ENCODE assay signal across 2 cellular contexts in the genomic region with DNA sequence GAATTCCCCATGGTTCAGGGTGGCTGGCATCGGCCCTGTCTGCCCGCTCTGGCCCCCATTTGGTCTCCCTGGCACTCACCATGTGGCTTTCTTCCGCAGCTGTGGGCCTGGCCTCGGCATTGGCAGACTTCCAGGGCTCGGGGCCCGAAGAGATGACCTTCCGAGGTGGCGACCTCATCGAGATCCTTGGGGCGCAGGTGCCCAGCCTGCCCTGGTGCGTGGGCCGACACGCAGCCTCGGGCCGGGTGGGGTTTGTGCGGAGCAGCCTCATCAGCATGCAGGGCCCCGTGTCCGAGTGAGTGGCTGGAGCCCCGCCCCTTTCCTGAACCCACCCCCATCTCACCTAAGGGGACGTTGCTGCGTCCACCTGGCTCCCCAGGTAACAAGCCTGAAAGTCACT.
TF ChIP-seq lines count a peak whose summit lies in the region.

No MANE protein-coding gene starts in this region.

TF ChIP-seq in SK-N-SH, 30 proteins besides CTCF, POLR2A, EP300 and RAD21 (continued from another document):
- no peak for TF ChIP-seq ELF1 (IDR thresholded peaks at IDR 0.05)
- no peak for TF ChIP-seq POLR2AphosphoS5 (IDR thresholded peaks at IDR 0.05; ENCODE audit: low read depth, low read length)

TF ChIP-seq in SK-N-SH treated with all-trans-retinoic acid at 6 μM for 48 hours, 23 proteins besides CTCF, POLR2A, EP300 and RAD21 (continued from another document):
- TF ChIP-seq, protein P1, sequence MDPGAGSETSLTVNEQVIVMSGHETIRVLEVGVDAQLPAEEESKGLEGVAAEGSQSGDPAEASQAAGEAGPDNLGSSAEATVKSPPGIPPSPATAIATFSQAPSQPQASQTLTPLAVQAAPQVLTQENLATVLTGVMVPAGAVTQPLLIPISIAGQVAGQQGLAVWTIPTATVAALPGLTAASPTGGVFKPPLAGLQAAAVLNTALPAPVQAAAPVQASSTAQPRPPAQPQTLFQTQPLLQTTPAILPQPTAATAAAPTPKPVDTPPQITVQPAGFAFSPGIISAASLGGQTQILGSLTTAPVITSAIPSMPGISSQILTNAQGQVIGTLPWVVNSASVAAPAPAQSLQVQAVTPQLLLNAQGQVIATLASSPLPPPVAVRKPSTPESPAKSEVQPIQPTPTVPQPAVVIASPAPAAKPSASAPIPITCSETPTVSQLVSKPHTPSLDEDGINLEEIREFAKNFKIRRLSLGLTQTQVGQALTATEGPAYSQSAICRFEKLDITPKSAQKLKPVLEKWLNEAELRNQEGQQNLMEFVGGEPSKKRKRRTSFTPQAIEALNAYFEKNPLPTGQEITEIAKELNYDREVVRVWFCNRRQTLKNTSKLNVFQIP (CRISPR knock-in tag; IDR thresholded peaks at IDR 0.05; ENCODE audit: borderline replicate concordance, low read depth) = no peak
- TF ChIP-seq, protein P2, sequence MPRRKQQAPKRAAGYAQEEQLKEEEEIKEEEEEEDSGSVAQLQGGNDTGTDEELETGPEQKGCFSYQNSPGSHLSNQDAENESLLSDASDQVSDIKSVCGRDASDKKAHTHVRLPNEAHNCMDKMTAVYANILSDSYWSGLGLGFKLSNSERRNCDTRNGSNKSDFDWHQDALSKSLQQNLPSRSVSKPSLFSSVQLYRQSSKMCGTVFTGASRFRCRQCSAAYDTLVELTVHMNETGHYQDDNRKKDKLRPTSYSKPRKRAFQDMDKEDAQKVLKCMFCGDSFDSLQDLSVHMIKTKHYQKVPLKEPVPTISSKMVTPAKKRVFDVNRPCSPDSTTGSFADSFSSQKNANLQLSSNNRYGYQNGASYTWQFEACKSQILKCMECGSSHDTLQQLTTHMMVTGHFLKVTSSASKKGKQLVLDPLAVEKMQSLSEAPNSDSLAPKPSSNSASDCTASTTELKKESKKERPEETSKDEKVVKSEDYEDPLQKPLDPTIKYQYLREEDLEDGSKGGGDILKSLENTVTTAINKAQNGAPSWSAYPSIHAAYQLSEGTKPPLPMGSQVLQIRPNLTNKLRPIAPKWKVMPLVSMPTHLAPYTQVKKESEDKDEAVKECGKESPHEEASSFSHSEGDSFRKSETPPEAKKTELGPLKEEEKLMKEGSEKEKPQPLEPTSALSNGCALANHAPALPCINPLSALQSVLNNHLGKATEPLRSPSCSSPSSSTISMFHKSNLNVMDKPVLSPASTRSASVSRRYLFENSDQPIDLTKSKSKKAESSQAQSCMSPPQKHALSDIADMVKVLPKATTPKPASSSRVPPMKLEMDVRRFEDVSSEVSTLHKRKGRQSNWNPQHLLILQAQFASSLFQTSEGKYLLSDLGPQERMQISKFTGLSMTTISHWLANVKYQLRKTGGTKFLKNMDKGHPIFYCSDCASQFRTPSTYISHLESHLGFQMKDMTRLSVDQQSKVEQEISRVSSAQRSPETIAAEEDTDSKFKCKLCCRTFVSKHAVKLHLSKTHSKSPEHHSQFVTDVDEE (CRISPR knock-in tag; IDR thresholded peaks at IDR 0.05) = no peak
- TF ChIP-seq ZNF565 (CRISPR knock-in tag; conservative IDR thresholded peaks at IDR 0.05; ENCODE audit: low read depth) (no peak), BACH2 (CRISPR knock-in tag; IDR thresholded peaks at IDR 0.05; ENCODE audit: borderline replicate concordance) (no peak), SNAI2 (CRISPR knock-in tag; IDR thresholded peaks at IDR 0.05) (no peak), TCF4 (CRISPR knock-in tag; IDR thresholded peaks at IDR 0.05; ENCODE audit: borderline replicate concordance) (no peak)
- TF ChIP-seq, protein P3, sequence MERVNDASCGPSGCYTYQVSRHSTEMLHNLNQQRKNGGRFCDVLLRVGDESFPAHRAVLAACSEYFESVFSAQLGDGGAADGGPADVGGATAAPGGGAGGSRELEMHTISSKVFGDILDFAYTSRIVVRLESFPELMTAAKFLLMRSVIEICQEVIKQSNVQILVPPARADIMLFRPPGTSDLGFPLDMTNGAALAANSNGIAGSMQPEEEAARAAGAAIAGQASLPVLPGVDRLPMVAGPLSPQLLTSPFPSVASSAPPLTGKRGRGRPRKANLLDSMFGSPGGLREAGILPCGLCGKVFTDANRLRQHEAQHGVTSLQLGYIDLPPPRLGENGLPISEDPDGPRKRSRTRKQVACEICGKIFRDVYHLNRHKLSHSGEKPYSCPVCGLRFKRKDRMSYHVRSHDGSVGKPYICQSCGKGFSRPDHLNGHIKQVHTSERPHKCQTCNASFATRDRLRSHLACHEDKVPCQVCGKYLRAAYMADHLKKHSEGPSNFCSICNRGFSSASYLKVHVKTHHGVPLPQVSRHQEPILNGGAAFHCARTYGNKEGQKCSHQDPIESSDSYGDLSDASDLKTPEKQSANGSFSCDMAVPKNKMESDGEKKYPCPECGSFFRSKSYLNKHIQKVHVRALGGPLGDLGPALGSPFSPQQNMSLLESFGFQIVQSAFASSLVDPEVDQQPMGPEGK (CRISPR knock-in tag; IDR thresholded peaks at IDR 0.05; ENCODE audit: borderline replicate concordance) = no peak
